ENCODE assay signal across 10 cellular contexts in the genomic region with DNA sequence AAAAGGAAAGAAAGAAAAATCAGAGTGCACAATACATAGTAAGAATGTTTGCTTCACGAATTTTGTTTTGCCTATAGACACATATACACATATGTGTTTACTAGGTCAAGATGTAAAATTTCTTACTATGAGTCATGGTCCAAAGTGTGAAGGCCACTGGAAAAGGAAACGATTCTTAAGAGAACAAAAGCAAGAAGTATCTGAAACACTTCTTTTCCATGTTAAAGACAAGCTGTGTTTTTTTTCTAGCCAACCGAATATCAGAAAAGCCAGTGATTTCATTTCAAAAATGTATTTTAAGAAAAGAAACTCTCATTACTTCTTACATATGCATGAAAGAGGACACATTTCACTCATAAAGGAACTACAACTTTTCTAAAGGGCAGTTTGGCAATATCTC. TPM values are rescaled to one million over a fixed set of nuclear protein-coding genes. Genes with fewer than 3 reads are reported as not detected.
DNase-seq lines count a peak whose midpoint lies in the region; ATAC-seq, FAIRE-seq and TF ChIP-seq lines count a peak whose summit lies in the region.
"Had no signal": no experiment of that assay in that cellular context is flagged by ENCODE, and none has a peak within 500 bp of the region (broad histone marks: within the 10 kb centered on the region; RNA-seq: fewer than 3 reads in every experiment).

No MANE protein-coding gene starts in this region.

- in situ Hi-C loops in KBM-7 (cut with MboI; ENCODE audit: low pct_unique_long_range_greater_than_20kb, low sequenced_read_pairs): no loop called here

- no peak overlapping the region for H3K9ac ChIP-seq in kidney (ENCODE audit: low read length in 2 of 2)

- H3K4me1 ChIP-seq in kidney (ENCODE audit: control insufficient read depth in 1 of 2, insufficient read depth in 1 of 2, low read depth in 1 of 2, low read length in 2 of 2): peaks cover 13 to 14% of the 10 kb centered on the region in 2 donors
- H3K4me1 ChIP-seq: psoas muscle had no signal

- peak; percentile 20 for DNase-seq in GM10266 (ENCODE audit: extremely low spot score)
- no peak for DNase-seq in kidney
- DNase-seq in NCI-H2227 treated with DMSO at 0.1 percent for 48 hours (lab: John Stamatoyannopoulos, UW): no peak
- no peak for DNase-seq in activated CD8-positive, alpha-beta memory T cell treated with anti-CD3 and anti-CD28 coated beads, Interleukin-2, amount 50 U/mL, for 48 hours
- no peak for DNase-seq in NCI-H2107 treated with DMSO at 0.1 percent for 48 hours (lab: John Stamatoyannopoulos, UW; ENCODE audit: unreplicated experiment)
- DNase-seq in KBM-7: no peak
- DNase-seq: PC-3, psoas muscle had no signal

- no peak for TF ChIP-seq CTCF in GM10266 (IDR thresholded peaks at IDR 0.05; ENCODE audit: control insufficient read depth, insufficient read depth, low read depth, missing control alignments)
- no peak for TF ChIP-seq CTCF in kidney (IDR thresholded peaks at IDR 0.05; ENCODE audit: borderline replicate concordance, extremely low read depth, insufficient read depth)

- no peaks in the 10 kb centered on the region for H3K9me3 ChIP-seq in kidney (ENCODE audit: control insufficient read depth in 1 of 2, low read length in 2 of 2)
- H3K9me3 ChIP-seq: psoas muscle had no signal

- ATAC-seq in GM19468 (IDR thresholded peaks at IDR 0.05; ENCODE audit: extremely low read depth, unreplicated experiment): peak; percentile 12
- peak; percentile 42 for ATAC-seq in HG03342 (IDR thresholded peaks at IDR 0.05; ENCODE audit: unreplicated experiment)
- ATAC-seq: PC-3, psoas muscle had no signal

- peak overlapping the region; percentile 1 to 71 for H3K27ac ChIP-seq in kidney (ENCODE audit: low read depth in 2 of 2, low read length in 2 of 2)
- H3K27ac ChIP-seq: psoas muscle had no signal

- intact Hi-C loops in kidney (cut with DNase I): no loop called here

- no peaks in the 10 kb centered on the region for H3K36me3 ChIP-seq in kidney (ENCODE audit: control insufficient read depth in 1 of 2, insufficient read depth in 2 of 2, low read length in 2 of 2)

- FAIRE-seq in kidney (lab: Jason Lieb, UNC): no peak

- no peak overlapping the region for H3K4me3 ChIP-seq in kidney (ENCODE audit: low read length in 2 of 2)
- H3K4me3 ChIP-seq: psoas muscle had no signal

RNA-seq across cellular contexts. Expression of gene PECR, which starts 24.9 kb away (rescaled TPM):
- total RNA-seq in kidney: 28.4 TPM
- 36.0 TPM for polyA plus RNA-seq in kidney (ENCODE audit: insufficient read depth, low read depth, low replicate concordance)

RNA-seq across cellular contexts. Expression of gene TMEM169, which starts 25.0 kb away (rescaled TPM):
- total RNA-seq in kidney: 4.6 TPM
- 1.6 TPM for polyA plus RNA-seq in kidney (ENCODE audit: insufficient read depth, low read depth, low replicate concordance)
- total RNA-seq: PC-3 had no signal

RNA-seq across cellular contexts. Expression of gene MREG, which starts 43.4 kb away (rescaled TPM):
- total RNA-seq in kidney: 16.7 TPM
- polyA plus RNA-seq in kidney (ENCODE audit: insufficient read depth, low read depth, low replicate concordance): 3.6 TPM

RNA-seq across cellular contexts. Expression of gene XRCC5, which starts 52.4 kb away (rescaled TPM):
- 265 TPM for total RNA-seq in kidney
- polyA plus RNA-seq in kidney (ENCODE audit: insufficient read depth, low read depth, low replicate concordance): 90.7 TPM
